ENCODE assay signal across 1 cellular context in genomic region chr12:70243510-70244331, GRCh38.
TF ChIP-seq lines count a peak whose summit lies in the region.

No MANE protein-coding gene starts in this region.

TF ChIP-seq in WTC11, 78 proteins besides CTCF, POLR2A, EP300 and RAD21 (continued from another document):
- no peak for TF ChIP-seq ARID4B (CRISPR knock-in tag; IDR thresholded peaks at IDR 0.05; ENCODE audit: borderline replicate concordance)
- TF ChIP-seq CREM (CRISPR knock-in tag; IDR thresholded peaks at IDR 0.05) = no peak
- no peak for TF ChIP-seq MLX (CRISPR knock-in tag; IDR thresholded peaks at IDR 0.05)
- TF ChIP-seq IRF1 (CRISPR knock-in tag; IDR thresholded peaks at IDR 0.05) = no peak
- no peak for TF ChIP-seq GTF2I (CRISPR knock-in tag; conservative IDR thresholded peaks at IDR 0.05)
- no peak for TF ChIP-seq SMAD3 (CRISPR knock-in tag; IDR thresholded peaks at IDR 0.05; ENCODE audit: borderline replicate concordance)
- TF ChIP-seq USF1 (CRISPR knock-in tag; IDR thresholded peaks at IDR 0.05) = peak; percentile 45; the same call in 1 of the 2 replicates
- no peak for TF ChIP-seq SOX15 (CRISPR knock-in tag; IDR thresholded peaks at IDR 0.05)
- 0 out of 2 replicates have a peak, but pooled peaks have one; percentile 37 for TF ChIP-seq HMGXB4 (CRISPR knock-in tag; IDR thresholded peaks at IDR 0.05)
- TF ChIP-seq ZNF138 (CRISPR knock-in tag; conservative IDR thresholded peaks at IDR 0.05) = no peak
- no peak for TF ChIP-seq SMAD4 (CRISPR knock-in tag; IDR thresholded peaks at IDR 0.05)
- TF ChIP-seq NR3C1 (CRISPR knock-in tag; conservative IDR thresholded peaks at IDR 0.05; ENCODE audit: low read depth) = no peak
- TF ChIP-seq FOXK1 (CRISPR knock-in tag; IDR thresholded peaks at IDR 0.05) = no peak
- TF ChIP-seq HMGA2 (CRISPR knock-in tag; IDR thresholded peaks at IDR 0.05) = no peak
- TF ChIP-seq ETV6 (CRISPR knock-in tag; IDR thresholded peaks at IDR 0.05) = no peak
- no peak for TF ChIP-seq GRHL2 (CRISPR knock-in tag; IDR thresholded peaks at IDR 0.05; ENCODE audit: insufficient replicate concordance, severe bottlenecking)
- no peak for TF ChIP-seq ATF1 (CRISPR knock-in tag; IDR thresholded peaks at IDR 0.05)
- no peak for TF ChIP-seq E2F5 (CRISPR knock-in tag; IDR thresholded peaks at IDR 0.05)
- TF ChIP-seq MXD4 (CRISPR knock-in tag; IDR thresholded peaks at IDR 0.05; ENCODE audit: borderline replicate concordance) = no peak
- TF ChIP-seq ZNF219 (CRISPR knock-in tag; IDR thresholded peaks at IDR 0.05; ENCODE audit: borderline replicate concordance) = 0 out of 2 replicates have a peak, but pooled peaks have one; percentile 31
- no peak for TF ChIP-seq ZNF121 (CRISPR knock-in tag; IDR thresholded peaks at IDR 0.05)
- no peak for TF ChIP-seq ZNF396 (CRISPR knock-in tag; IDR thresholded peaks at IDR 0.05; ENCODE audit: borderline replicate concordance)
